In the genomic region with DNA sequence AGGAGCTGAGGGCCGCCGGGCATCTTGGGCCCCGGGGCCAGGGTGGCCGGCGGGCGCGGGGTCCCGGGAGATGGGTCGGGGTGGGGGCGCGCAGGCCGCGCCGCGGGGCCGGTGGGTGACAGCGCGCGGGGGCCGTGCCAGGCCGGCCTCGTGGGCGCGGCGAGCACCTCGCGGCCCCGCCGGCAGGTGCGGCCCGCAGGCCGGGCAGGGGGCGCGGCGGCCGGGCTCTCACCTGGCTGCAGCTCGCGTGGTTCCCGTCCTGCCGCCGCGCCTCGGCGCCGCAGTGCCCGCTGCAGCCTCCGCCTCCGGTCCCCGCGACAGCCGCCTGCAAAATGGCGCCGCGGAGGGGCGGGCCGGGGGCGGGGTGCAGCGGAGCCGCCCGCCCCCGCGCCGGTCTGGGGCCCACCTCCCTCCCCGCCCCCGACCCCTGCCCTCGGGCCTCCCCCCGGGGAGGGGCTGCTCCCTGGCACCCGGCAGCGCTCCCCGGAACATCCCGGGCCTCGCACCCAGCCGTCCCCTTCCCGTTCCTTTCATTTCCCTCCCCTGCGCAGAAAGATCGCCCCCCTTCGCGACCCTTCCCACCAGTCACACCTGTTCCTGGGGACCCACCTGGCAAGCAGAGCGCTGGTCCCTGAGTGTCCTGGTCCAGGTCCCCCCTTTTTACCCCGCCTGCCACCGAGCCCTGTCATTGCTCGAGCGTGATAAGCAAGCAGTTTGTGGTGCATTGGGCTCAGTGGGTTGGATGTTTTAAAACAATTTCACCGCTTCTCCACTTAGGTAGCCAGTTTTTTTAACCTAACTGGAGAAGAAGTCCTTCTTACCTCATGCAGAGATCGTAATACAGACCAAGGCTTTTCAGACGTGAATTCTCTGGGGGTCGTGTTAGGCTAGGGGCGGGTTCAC, we compare ENCODE assay signal across 8 cellular contexts. TPM values are rescaled to one million over a fixed set of nuclear protein-coding genes. Genes with fewer than 3 reads are reported as not detected.
DNase-seq lines count a peak whose midpoint lies in the region; ATAC-seq, FAIRE-seq and TF ChIP-seq lines count a peak whose summit lies in the region.

A gene (minus strand): TSS at position 337 of the 903 bp plus-strand sequence. CDS start 68,948 bp downstream, outside the sequence.

- no peaks in the 10 kb centered on the region for H3K9me2 ChIP-seq in hepatocyte (replicated peaks; ENCODE audit: insufficient read depth)

- no peak for TF ChIP-seq CTCF in hepatocyte (IDR thresholded peaks at IDR 0.05; ENCODE audit: poor library complexity)
- TF ChIP-seq CTCF in retinal pigment epithelial cell (conservative IDR thresholded peaks at IDR 0.05; ENCODE audit: low read depth, low read length), result no peak

- H3K27me3 ChIP-seq in hepatocyte, result no peaks in the 10 kb centered on the region

- H3K9me3 ChIP-seq in hepatocyte (ENCODE audit: low read depth), result no peaks in the 10 kb centered on the region

- H3K36me3 ChIP-seq in hepatocyte (replicated peaks; ENCODE audit: insufficient read depth, low read depth), result no peaks in the 10 kb centered on the region

- no peaks in the 10 kb centered on the region for H3K4me1 ChIP-seq in hepatocyte (ENCODE audit: insufficient read depth)

- peaks cover 41% of the 10 kb centered on the region for H3K79me2 ChIP-seq in hepatocyte

- peak within 1 kb of the TSS; percentile 83 to 84 for H3K27ac Mint-ChIP-seq in T-cell

- DNase-seq in GM12891 (ENCODE audit: insufficient read length, low spot score) (peak; percentile 68), T-cell (peak; percentile 14 to 69 (median 52)), anterior cingulate cortex (lab: John Stamatoyannopoulos, UW) (peak in 38 of 58 donors; percentile 8 to 67 (median 32)), hepatocyte (ENCODE audit: low spot score) (peak; percentile 71), retinal pigment epithelial cell (ENCODE audit: low read depth) (no peak)

- H3K9me3 Mint-ChIP-seq in T-cell, result no peaks in the 10 kb centered on the region

- peak; percentile 76 for FAIRE-seq in GM12891 (lab: Jason Lieb, UNC)

- peak within 1 kb of the TSS; percentile 93 to 96 (median 94) for H3K4me3 Mint-ChIP-seq in T-cell

- H2AFZ ChIP-seq in hepatocyte, result peak within 1 kb of the TSS; percentile 98

- 2% methylated on average over 14 of the region's 88 CpGs for WGBS in hepatocyte (ENCODE audit: low lambda C conversion rate, missing lambda C conversion rate)

- POLR2A ChIA-PET in T-cell (lab: Charles Lee), result interaction anchor here in 1 of 2 donors (0.5 kb wide), 1 partner anchor 29 kb away, joined by 7 read pairs; no protein-coding TSS in a partner anchor

- no peak for TF ChIP-seq POLR2A in GM12891 (IDR thresholded peaks at IDR 0.05; ENCODE audit: low read depth, low read length)

- peak within 1 kb of the TSS; percentile 98 for H3K4me2 ChIP-seq in hepatocyte

- no peak within 1 kb of the TSS for H3K27ac ChIP-seq in hepatocyte

- H3K27me3 Mint-ChIP-seq in T-cell, result no peaks in the 10 kb centered on the region

- peak within 1 kb of the TSS; percentile 87 for H3K4me3 ChIP-seq in hepatocyte
- H3K4me3 ChIP-seq in retinal pigment epithelial cell (ENCODE audit: low read length), result peak within 1 kb of the TSS; percentile 68

- ATAC-seq in HG03520 (IDR thresholded peaks at IDR 0.05; ENCODE audit: unreplicated experiment), result peak; percentile 40
- ATAC-seq in T-cell (replicated peaks in 1 of 4), result peak; percentile 88 to 93 (median 92)
- no peak for ATAC-seq in GM19328 (IDR thresholded peaks at IDR 0.05; ENCODE audit: unreplicated experiment)
- no peak for ATAC-seq in GM19467 (IDR thresholded peaks at IDR 0.05; ENCODE audit: unreplicated experiment)

- H4K20me1 ChIP-seq in hepatocyte (ENCODE audit: insufficient read depth, poor library complexity, severe bottlenecking), result peaks cover 6% of the 10 kb centered on the region

- H3K4me1 Mint-ChIP-seq in T-cell, result peaks cover 36 to 47% (median 39%) of the 10 kb centered on the region in 3 donors

- CTCF ChIA-PET in T-cell (lab: Charles Lee), result no interaction called here

- no peaks in the 10 kb centered on the region for H3K36me3 Mint-ChIP-seq in T-cell

TF ChIP-seq in GM12891, 5 proteins besides CTCF, POLR2A, EP300 and RAD21:
- no peak for TF ChIP-seq PAX5 (IDR thresholded peaks at IDR 0.05; ENCODE audit: insufficient read depth, low read length, severe bottlenecking)
- TF ChIP-seq TAF1 (IDR thresholded peaks at IDR 0.05; ENCODE audit: low read depth, low read length), result peak; percentile 62; the same call in 1 of the 2 replicates

RNA-seq across cellular contexts. Expression of the gene that starts here (rescaled TPM):
- polyA plus RNA-seq in GM12891 (2012; ENCODE audit: low read depth, missing spikeins), result 9.8 TPM
- total RNA-seq in T-cell, result 10 to 100 TPM; 17.7 to 22.9 (median 20.9) TPM
- total RNA-seq in hepatocyte, result 11.3 and 13.3 TPM in 2 replicates
- 8.2 and 9.0 TPM in 2 replicates for polyA plus RNA-seq in hepatocyte

Comparison
In these comparisons a context has a peak if more than half of its experiments do, and no peak if none do; other contexts are left out.
1. ATAC-seq: peak in HG03520 (single experiment) and T-cell (4 of 4); none in GM19328 (single experiment) and GM19467 (single experiment).